Comparison of ENCODE assay signal across 24 cellular contexts in the genomic region with DNA sequence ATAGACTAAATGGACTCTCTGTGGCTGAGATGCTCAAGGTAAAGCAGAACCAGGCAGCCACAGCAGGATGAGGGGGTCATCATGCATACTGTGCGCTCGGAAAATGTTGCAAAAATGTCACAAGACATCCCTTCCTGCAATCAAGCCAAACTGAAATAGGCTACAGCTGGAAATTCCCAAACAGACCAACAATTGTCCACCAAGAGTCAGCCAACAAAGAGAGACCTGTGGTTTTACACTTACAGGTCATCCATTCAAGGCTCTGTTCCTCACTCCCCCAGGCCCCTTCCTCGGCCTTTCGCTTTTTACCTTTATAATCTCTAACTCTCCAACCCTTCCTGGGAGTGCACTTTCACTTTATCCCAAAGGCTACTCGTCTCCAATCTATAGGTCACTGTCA.
"Had no signal": no experiment of that assay in that cellular context is flagged by ENCODE, and none has a peak within 500 bp of the region (broad histone marks: within the 10 kb centered on the region; RNA-seq: fewer than 3 reads in every experiment).

No MANE protein-coding gene starts in this region.

- H3K4me3 ChIP-seq: heart right ventricle, hepatocyte, left ventricle myocardium inferior, lung, psoas muscle, right lobe of liver, skin epidermis, stomach, testis, thyroid gland, transverse colon, uterus had no signal

- DNase-seq: heart right ventricle; left ventricle myocardium inferior; mesendoderm; naive thymus-derived CD4-positive, alpha-beta T cell; nucleus accumbens; psoas muscle; right lobe of liver; stimulated activated CD4-positive, alpha-beta T cell treated with anti-CD3 and anti-CD28 coated beads, Interleukin-12 subunit alpha, Interleukin-12 subunit beta, amount 100 ng/mL, for 4 hours; stimulated activated CD4-positive, alpha-beta T cell treated with anti-CD3 and anti-CD28 coated beads, Interleukin-15, amount 100 ng/mL, for 24 hours; stimulated activated CD4-positive, alpha-beta T cell treated with anti-CD3 and anti-CD28 coated beads, Interleukin-2, amount 100 ng/mL, for 24 hours; stimulated activated CD4-positive, alpha-beta T cell treated with anti-CD3 and anti-CD28 coated beads, Interleukin-4, amount 100 ng/mL, for 1 hour; stimulated activated naive B cell treated with anti-CD40 and anti-IgM and Interleukin-4, amounts not matched to agents 10 μg/mL and 1 μg/mL and 100 μg/mL, for 72 hours; stimulated activated naive CD8-positive, alpha-beta T cell treated with anti-CD3 and anti-CD28 coated beads, Interleukin-15, Interleukin-2, amounts not matched to agents 100 U/mL and 50 U/mL, for 24 hours; stomach; testis; thyroid gland; transverse colon; uterus had no signal

- H3K27me3 Mint-ChIP-seq: naive thymus-derived CD4-positive, alpha-beta T cell; natural killer cell treated with Interleukin-12 subunit alpha and Interleukin-12 subunit beta and Interleukin-15 and Interleukin-18, amount 100 ng/mL, for 72 hours; stimulated activated naive B cell treated with anti-CD40 and anti-IgM and Interleukin-4, amounts not matched to agents 10 μg/mL and 1 μg/mL and 100 μg/mL, for 72 hours had no signal

- H3K4me1 Mint-ChIP-seq: mesothelial cell of epicardium; naive thymus-derived CD4-positive, alpha-beta T cell; stimulated activated naive B cell treated with anti-CD40 and anti-IgM and Interleukin-4, amounts not matched to agents 10 μg/mL and 1 μg/mL and 100 μg/mL, for 72 hours had no signal

- H3K36me3 Mint-ChIP-seq: mesothelial cell of epicardium; naive thymus-derived CD4-positive, alpha-beta T cell; natural killer cell treated with Interleukin-12 subunit alpha and Interleukin-12 subunit beta and Interleukin-15 and Interleukin-18, amount 100 ng/mL, for 72 hours; stimulated activated naive B cell treated with anti-CD40 and anti-IgM and Interleukin-4, amounts not matched to agents 10 μg/mL and 1 μg/mL and 100 μg/mL, for 72 hours had no signal

- H3K27ac Mint-ChIP-seq: mesothelial cell of epicardium; naive thymus-derived CD4-positive, alpha-beta T cell; stimulated activated naive B cell treated with anti-CD40 and anti-IgM and Interleukin-4, amounts not matched to agents 10 μg/mL and 1 μg/mL and 100 μg/mL, for 72 hours had no signal

- H3K4me3 Mint-ChIP-seq: mesothelial cell of epicardium; naive thymus-derived CD4-positive, alpha-beta T cell; natural killer cell treated with Interleukin-12 subunit alpha and Interleukin-12 subunit beta and Interleukin-15 and Interleukin-18, amount 100 ng/mL, for 72 hours; neural crest cell; stimulated activated naive B cell treated with anti-CD40 and anti-IgM and Interleukin-4, amounts not matched to agents 10 μg/mL and 1 μg/mL and 100 μg/mL, for 72 hours had no signal

- H3K9me3 Mint-ChIP-seq: mesothelial cell of epicardium had no signal
